Comparison of ENCODE assay signal across 1 cellular context in the genomic region with DNA sequence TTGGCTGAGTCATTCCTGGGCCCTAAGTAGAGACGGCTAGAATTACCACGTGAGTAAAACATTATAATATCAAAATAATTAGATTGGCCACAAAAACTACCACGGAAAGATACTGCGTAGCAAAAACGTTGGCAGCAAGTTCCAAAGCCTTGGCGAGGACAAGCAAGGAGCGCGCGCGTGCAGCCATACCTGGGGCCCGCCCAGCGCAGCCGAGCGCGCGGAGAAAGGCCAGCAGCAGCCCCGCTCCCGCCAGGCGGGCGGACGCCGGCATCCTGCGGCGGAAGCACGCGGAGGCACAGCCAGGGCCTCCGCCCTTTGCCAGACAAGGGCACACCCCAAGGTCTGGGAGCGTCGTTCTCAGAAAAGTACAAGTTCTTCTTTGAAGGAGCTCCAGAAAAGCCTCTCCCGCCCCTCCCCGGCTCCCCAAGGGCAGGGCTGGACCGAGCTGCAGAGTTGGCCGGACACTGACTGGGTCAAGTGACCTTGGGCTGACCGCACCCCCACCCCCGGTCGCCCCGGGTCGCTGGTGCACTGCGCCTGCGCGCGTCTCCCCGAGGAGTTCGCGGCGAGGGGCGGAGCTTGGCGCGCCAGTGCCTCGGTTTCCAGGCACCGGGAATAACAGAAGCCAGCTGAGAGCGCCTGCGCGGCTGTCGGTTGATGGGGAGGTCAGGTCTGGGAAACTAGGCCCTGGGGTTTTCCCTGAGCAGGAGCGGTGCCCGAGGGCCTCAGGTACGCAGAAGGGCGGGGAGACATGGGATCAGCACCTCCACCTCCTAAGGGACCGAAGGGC.
TF ChIP-seq lines count a peak whose summit lies in the region.

Gene ZC2HC1C, plus strand, starts transcription at position 621 of the 790 bp plus-strand sequence. CDS start 933 bp downstream, outside the sequence.

TF ChIP-seq in HepG2, 621 proteins besides CTCF, POLR2A, EP300 and RAD21 (continued from another document and continues in another):
- TF ChIP-seq ESRRA (CRISPR knock-in tag; IDR thresholded peaks at IDR 0.05; ENCODE audit: low read depth) (peak; percentile 100), ATF6 (CRISPR knock-in tag; conservative IDR thresholded peaks at IDR 0.05) (0 out of 2 replicates have a peak, but pooled peaks have one; percentile 44), KMT2A (CRISPR knock-in tag; IDR thresholded peaks at IDR 0.05) (0 out of 2 replicates have a peak, but pooled peaks have one; percentile 54), ZNF256 (CRISPR knock-in tag; conservative IDR thresholded peaks at IDR 0.05) (peak; percentile 11; the same call in 1 of the 2 replicates), ZNF670 (CRISPR knock-in tag; IDR thresholded peaks at IDR 0.05; ENCODE audit: borderline replicate concordance) (0 out of 2 replicates have a peak, but pooled peaks have one; percentile 7), TEAD2 (CRISPR knock-in tag; IDR thresholded peaks at IDR 0.05) (no peak), NFATC3 (CRISPR knock-in tag; IDR thresholded peaks at IDR 0.05) (no peak), MED1 (CRISPR knock-in tag; IDR thresholded peaks at IDR 0.05) (peak; percentile 74), SMARCC2 (IDR thresholded peaks at IDR 0.05) (no peak), HMGXB4 (CRISPR knock-in tag; IDR thresholded peaks at IDR 0.05; ENCODE audit: borderline replicate concordance in 1 of 2, low read depth in 1 of 2) (peak; percentile 47 to 65; a peak in 1 of 4 replicates), NBN (conservative IDR thresholded peaks at IDR 0.05) (no peak), ASH2L (IDR thresholded peaks at IDR 0.05; ENCODE audit: insufficient read length, low read depth, low read length) (peak; percentile 76), RFX1 (IDR thresholded peaks at IDR 0.05) (peak; percentile 75; the same call in 1 of the 2 replicates), GABPB1 (CRISPR knock-in tag; IDR thresholded peaks at IDR 0.05) (peak; percentile 79; the same call in 1 of the 2 replicates), ZNF567 (CRISPR knock-in tag; IDR thresholded peaks at IDR 0.05; ENCODE audit: borderline replicate concordance) (peak; percentile 61; the same call in 1 of the 2 replicates), SCMH1 (CRISPR knock-in tag; IDR thresholded peaks at IDR 0.05; ENCODE audit: borderline replicate concordance) (no peak), HOXA7 (CRISPR knock-in tag; IDR thresholded peaks at IDR 0.05) (no peak), KDM6A (CRISPR knock-in tag; IDR thresholded peaks at IDR 0.05; ENCODE audit: low read depth) (no peak), CC2D1A (CRISPR knock-in tag; IDR thresholded peaks at IDR 0.05) (no peak), PRMT3 (CRISPR knock-in tag; IDR thresholded peaks at IDR 0.05; ENCODE audit: borderline replicate concordance, low read depth) (no peak), ZMAT3 (CRISPR knock-in tag; conservative IDR thresholded peaks at IDR 0.05) (peak; percentile 88), ZNF510 (CRISPR knock-in tag; IDR thresholded peaks at IDR 0.05; ENCODE audit: low read depth) (no peak), SP1 (IDR thresholded peaks at IDR 0.05) (no peak), SP1 (CRISPR knock-in tag; IDR thresholded peaks at IDR 0.05) (no peak), TAF15 (IDR thresholded peaks at IDR 0.05; ENCODE audit: low read depth, low read length, poor library complexity, severe bottlenecking) (peak; percentile 27), MED13 (CRISPR knock-in tag; IDR thresholded peaks at IDR 0.05) (peak; percentile 93), ARID5B (CRISPR knock-in tag; IDR thresholded peaks at IDR 0.05) (peak; percentile 24; the same call in 1 of the 2 replicates), ETV6 (CRISPR knock-in tag; conservative IDR thresholded peaks at IDR 0.05) (0 out of 2 replicates have a peak, but pooled peaks have one; percentile 38), PITX1 (CRISPR knock-in tag; IDR thresholded peaks at IDR 0.05) (no peak), ZNF629 (CRISPR knock-in tag; conservative IDR thresholded peaks at IDR 0.05) (0 out of 2 replicates have a peak, but pooled peaks have one; percentile 21), CENPT (CRISPR knock-in tag; IDR thresholded peaks at IDR 0.05; ENCODE audit: low read depth) (no peak)
- TF ChIP-seq, protein P1, sequence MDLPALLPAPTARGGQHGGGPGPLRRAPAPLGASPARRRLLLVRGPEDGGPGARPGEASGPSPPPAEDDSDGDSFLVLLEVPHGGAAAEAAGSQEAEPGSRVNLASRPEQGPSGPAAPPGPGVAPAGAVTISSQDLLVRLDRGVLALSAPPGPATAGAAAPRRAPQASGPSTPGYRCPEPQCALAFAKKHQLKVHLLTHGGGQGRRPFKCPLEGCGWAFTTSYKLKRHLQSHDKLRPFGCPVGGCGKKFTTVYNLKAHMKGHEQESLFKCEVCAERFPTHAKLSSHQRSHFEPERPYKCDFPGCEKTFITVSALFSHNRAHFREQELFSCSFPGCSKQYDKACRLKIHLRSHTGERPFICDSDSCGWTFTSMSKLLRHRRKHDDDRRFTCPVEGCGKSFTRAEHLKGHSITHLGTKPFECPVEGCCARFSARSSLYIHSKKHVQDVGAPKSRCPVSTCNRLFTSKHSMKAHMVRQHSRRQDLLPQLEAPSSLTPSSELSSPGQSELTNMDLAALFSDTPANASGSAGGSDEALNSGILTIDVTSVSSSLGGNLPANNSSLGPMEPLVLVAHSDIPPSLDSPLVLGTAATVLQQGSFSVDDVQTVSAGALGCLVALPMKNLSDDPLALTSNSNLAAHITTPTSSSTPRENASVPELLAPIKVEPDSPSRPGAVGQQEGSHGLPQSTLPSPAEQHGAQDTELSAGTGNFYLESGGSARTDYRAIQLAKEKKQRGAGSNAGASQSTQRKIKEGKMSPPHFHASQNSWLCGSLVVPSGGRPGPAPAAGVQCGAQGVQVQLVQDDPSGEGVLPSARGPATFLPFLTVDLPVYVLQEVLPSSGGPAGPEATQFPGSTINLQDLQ (CRISPR knock-in tag; IDR thresholded peaks at IDR 0.05): peak; percentile 76; the same call in 1 of the 2 replicates
- TF ChIP-seq, protein P2, sequence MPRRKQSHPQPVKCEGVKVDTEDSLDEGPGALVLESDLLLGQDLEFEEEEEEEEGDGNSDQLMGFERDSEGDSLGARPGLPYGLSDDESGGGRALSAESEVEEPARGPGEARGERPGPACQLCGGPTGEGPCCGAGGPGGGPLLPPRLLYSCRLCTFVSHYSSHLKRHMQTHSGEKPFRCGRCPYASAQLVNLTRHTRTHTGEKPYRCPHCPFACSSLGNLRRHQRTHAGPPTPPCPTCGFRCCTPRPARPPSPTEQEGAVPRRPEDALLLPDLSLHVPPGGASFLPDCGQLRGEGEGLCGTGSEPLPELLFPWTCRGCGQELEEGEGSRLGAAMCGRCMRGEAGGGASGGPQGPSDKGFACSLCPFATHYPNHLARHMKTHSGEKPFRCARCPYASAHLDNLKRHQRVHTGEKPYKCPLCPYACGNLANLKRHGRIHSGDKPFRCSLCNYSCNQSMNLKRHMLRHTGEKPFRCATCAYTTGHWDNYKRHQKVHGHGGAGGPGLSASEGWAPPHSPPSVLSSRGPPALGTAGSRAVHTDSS (CRISPR knock-in tag; conservative IDR thresholded peaks at IDR 0.05): 0 out of 2 replicates have a peak, but pooled peaks have one; percentile 39
- TF ChIP-seq, protein P3, sequence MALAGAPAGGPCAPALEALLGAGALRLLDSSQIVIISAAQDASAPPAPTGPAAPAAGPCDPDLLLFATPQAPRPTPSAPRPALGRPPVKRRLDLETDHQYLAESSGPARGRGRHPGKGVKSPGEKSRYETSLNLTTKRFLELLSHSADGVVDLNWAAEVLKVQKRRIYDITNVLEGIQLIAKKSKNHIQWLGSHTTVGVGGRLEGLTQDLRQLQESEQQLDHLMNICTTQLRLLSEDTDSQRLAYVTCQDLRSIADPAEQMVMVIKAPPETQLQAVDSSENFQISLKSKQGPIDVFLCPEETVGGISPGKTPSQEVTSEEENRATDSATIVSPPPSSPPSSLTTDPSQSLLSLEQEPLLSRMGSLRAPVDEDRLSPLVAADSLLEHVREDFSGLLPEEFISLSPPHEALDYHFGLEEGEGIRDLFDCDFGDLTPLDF (CRISPR knock-in tag; IDR thresholded peaks at IDR 0.05): peak; percentile 93
- TF ChIP-seq, protein P4, sequence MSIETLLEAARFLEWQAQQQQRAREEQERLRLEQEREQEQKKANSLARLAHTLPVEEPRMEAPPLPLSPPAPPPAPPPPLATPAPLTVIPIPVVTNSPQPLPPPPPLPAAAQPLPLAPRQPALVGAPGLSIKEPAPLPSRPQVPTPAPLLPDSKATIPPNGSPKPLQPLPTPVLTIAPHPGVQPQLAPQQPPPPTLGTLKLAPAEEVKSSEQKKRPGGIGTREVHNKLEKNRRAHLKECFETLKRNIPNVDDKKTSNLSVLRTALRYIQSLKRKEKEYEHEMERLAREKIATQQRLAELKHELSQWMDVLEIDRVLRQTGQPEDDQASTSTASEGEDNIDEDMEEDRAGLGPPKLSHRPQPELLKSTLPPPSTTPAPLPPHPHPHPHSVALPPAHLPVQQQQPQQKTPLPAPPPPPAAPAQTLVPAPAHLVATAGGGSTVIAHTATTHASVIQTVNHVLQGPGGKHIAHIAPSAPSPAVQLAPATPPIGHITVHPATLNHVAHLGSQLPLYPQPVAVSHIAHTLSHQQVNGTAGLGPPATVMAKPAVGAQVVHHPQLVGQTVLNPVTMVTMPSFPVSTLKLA (IDR thresholded peaks at IDR 0.05): no peak
- TF ChIP-seq, protein P5, sequence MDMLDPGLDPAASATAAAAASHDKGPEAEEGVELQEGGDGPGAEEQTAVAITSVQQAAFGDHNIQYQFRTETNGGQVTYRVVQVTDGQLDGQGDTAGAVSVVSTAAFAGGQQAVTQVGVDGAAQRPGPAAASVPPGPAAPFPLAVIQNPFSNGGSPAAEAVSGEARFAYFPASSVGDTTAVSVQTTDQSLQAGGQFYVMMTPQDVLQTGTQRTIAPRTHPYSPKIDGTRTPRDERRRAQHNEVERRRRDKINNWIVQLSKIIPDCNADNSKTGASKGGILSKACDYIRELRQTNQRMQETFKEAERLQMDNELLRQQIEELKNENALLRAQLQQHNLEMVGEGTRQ (IDR thresholded peaks at IDR 0.05; ENCODE audit: low read depth, low read length): no peak
- TF ChIP-seq, protein P5 (CRISPR knock-in tag; IDR thresholded peaks at IDR 0.05; ENCODE audit: borderline replicate concordance): 0 out of 2 replicates have a peak, but pooled peaks have one; percentile 62
- TF ChIP-seq, protein P6, sequence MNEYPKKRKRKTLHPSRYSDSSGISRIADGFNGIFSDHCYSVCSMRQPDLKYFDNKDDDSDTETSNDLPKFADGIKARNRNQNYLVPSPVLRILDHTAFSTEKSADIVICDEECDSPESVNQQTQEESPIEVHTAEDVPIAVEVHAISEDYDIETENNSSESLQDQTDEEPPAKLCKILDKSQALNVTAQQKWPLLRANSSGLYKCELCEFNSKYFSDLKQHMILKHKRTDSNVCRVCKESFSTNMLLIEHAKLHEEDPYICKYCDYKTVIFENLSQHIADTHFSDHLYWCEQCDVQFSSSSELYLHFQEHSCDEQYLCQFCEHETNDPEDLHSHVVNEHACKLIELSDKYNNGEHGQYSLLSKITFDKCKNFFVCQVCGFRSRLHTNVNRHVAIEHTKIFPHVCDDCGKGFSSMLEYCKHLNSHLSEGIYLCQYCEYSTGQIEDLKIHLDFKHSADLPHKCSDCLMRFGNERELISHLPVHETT (CRISPR knock-in tag; conservative IDR thresholded peaks at IDR 0.05): peak; percentile 42
